Comparison of ENCODE assay signal across 21 cellular contexts in the genomic region with DNA sequence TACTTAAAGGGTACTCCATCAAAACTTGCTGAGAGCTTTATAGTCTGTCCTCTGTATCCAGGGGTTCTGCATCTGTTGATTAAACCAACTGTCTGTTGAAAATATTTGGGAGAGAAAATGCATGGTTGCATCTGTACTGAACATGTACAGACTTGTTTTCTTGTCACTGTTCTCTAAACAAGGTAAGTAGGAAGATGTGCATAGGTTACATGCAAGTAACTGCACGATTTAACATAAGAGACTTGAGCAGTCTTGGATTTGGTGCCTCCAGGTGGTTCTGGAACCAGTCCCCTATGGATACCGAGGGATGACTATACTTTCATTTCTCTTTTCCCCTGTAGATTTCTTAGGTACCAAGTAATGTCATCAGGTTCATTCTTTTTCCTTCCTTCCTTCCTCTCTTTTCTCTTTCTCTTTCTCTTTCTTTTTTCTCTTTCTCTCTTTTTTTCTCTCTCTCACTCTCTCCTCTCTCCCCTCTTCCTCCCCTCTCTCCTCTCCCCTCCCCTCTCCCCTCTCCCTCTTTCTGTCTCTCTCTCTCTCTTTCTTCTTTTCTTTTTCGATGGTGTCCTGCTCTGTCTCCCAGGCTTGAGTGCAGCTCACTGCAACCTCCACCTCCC. TPM values are rescaled to one million over a fixed set of nuclear protein-coding genes. Genes with fewer than 3 reads are reported as not detected.
DNase-seq lines count a peak whose midpoint lies in the region; ATAC-seq and TF ChIP-seq lines count a peak whose summit lies in the region.
"Had no signal": no experiment of that assay in that cellular context is flagged by ENCODE, and none has a peak within 500 bp of the region (broad histone marks: within the 10 kb centered on the region; RNA-seq: fewer than 3 reads in every experiment).

No MANE protein-coding gene starts in this region.

- H3K4me1 Mint-ChIP-seq in activated T-cell treated with anti-CD3 and anti-CD28 coated beads, Interleukin-2, amount 50 U/mL, for 72 hours (ENCODE audit: low read depth) = peaks cover 35% of the 10 kb centered on the region
- H3K4me1 Mint-ChIP-seq in activated T-cell treated with anti-CD3 and anti-CD28 coated beads, Interleukin-2, amount 50 U/mL, for 4 hours (ENCODE audit: low read depth) = peaks cover 17% of the 10 kb centered on the region
- H3K4me1 Mint-ChIP-seq in endodermal cell = peaks cover 19% of the 10 kb centered on the region

- peaks cover 66% of the 10 kb centered on the region for H3K79me2 ChIP-seq in smooth muscle cell (ENCODE audit: low read depth)
- peaks cover 36% of the 10 kb centered on the region for H3K79me2 ChIP-seq in PC-9 (ENCODE audit: low read depth)

- POLR2A ChIA-PET in RWPE1 (lab: Yijun Ruan, JAX; ENCODE audit: low non-redundant PET) (no interaction called here), PC-9 (lab: Charles Lee; ENCODE audit: unreplicated experiment) (no interaction called here)

- no peaks in the 10 kb centered on the region for H3K9me3 Mint-ChIP-seq in activated T-cell treated with anti-CD3 and anti-CD28 coated beads, Interleukin-2, amount 50 U/mL, for 72 hours
- H3K9me3 Mint-ChIP-seq in activated T-cell treated with anti-CD3 and anti-CD28 coated beads, Interleukin-2, amount 50 U/mL, for 4 hours = no peaks in the 10 kb centered on the region
- H3K9me3 Mint-ChIP-seq in endodermal cell = peaks cover 3% of the 10 kb centered on the region
- H3K9me3 Mint-ChIP-seq: dendritic cell treated with granulocyte-macrophage colony-stimulating factor and Interleukin-4, amounts not matched to agents 40 ng/mL and 50 ng/mL, for 4 days had no signal

- DNase-seq in activated T-cell treated with anti-CD3 and anti-CD28 coated beads, Interleukin-2, amount 50 U/mL, for 72 hours = no peak
- DNase-seq in activated T-cell treated with anti-CD3 and anti-CD28 coated beads, Interleukin-2, amount 50 U/mL, for 4 hours = no peak
- peak; percentile 8 for DNase-seq in RWPE1 (ENCODE audit: low spot score)
- peak; percentile 57 for DNase-seq in epithelial cell of esophagus (ENCODE audit: low read depth)
- no peak for DNase-seq in smooth muscle cell (lab: John Stamatoyannopoulos, UW; ENCODE audit: unreplicated experiment)
- DNase-seq in endodermal cell = no peak
- no peak for DNase-seq in PC-9
- DNase-seq: activated CD4-positive, alpha-beta T cell treated with anti-CD3 and anti-CD28 coated beads, Interleukin-2, amount 50 U/mL, for 1 hour; anterior cingulate cortex; caudate nucleus; DMS79; heart left ventricle; Karpas-422; left colon; mesenchymal stem cell; NCI-H1694 treated with DMSO at 0.1 percent for 48 hours; NCI-H524 treated with DMSO at 0.1 percent for 48 hours; stimulated activated CD4-positive, alpha-beta T cell treated with anti-CD3 and anti-CD28 coated beads, Interleukin-1b, Interleukin-23, amount 100 ng/mL, for 48 hours had no signal

- H3F3A ChIP-seq in smooth muscle cell (ENCODE audit: low read depth) (no peaks in the 10 kb centered on the region), PC-9 (ENCODE audit: insufficient read depth, low read depth) (no peaks in the 10 kb centered on the region)

- H3K9me2 ChIP-seq in PC-9 (ENCODE audit: insufficient read depth) = no peaks in the 10 kb centered on the region

- no peak overlapping the region for H2AFZ ChIP-seq in smooth muscle cell (ENCODE audit: low read depth)
- no peak overlapping the region for H2AFZ ChIP-seq in PC-9

- no peaks in the 10 kb centered on the region for H3K27me3 Mint-ChIP-seq in activated T-cell treated with anti-CD3 and anti-CD28 coated beads, Interleukin-2, amount 50 U/mL, for 72 hours (ENCODE audit: low read depth)
- H3K27me3 Mint-ChIP-seq in activated T-cell treated with anti-CD3 and anti-CD28 coated beads, Interleukin-2, amount 50 U/mL, for 4 hours (ENCODE audit: low read depth) = no peaks in the 10 kb centered on the region
- no peaks in the 10 kb centered on the region for H3K27me3 Mint-ChIP-seq in endodermal cell (ENCODE audit: insufficient read depth)
- H3K27me3 Mint-ChIP-seq: dendritic cell treated with granulocyte-macrophage colony-stimulating factor and Interleukin-4, amounts not matched to agents 40 ng/mL and 50 ng/mL, for 4 days had no signal

- H3K9me3 ChIP-seq in smooth muscle cell (replicated peaks; ENCODE audit: low read depth) (no peaks in the 10 kb centered on the region), endodermal cell (ENCODE audit: control insufficient read depth, low read length) (no peaks in the 10 kb centered on the region), PC-9 (ENCODE audit: insufficient read depth, low read depth) (no peaks in the 10 kb centered on the region)
- H3K9me3 ChIP-seq: HAP-1, heart left ventricle had no signal

- H3K4me3 ChIP-seq in epithelial cell of esophagus (ENCODE audit: low read length) (no peak overlapping the region), smooth muscle cell (no peak overlapping the region), endodermal cell (ENCODE audit: low read length) (no peak overlapping the region), PC-9 (no peak overlapping the region)
- H3K4me3 ChIP-seq: HAP-1, heart left ventricle had no signal

- WGBS in smooth muscle cell (ENCODE audit: low lambda C conversion rate) = 84% methylated on average over 2 of the region's 3 CpGs
- WGBS in endodermal cell (ENCODE audit: insufficient coverage in 1 of 2, insufficient read length in 1 of 2), 2 experiments = 96 to 100% methylated on average over 2 to 3 of the region's 3 CpGs

- TF ChIP-seq CTCF in RWPE1 (conservative IDR thresholded peaks at IDR 0.05; ENCODE audit: low read depth) (no peak), epithelial cell of esophagus (IDR thresholded peaks at IDR 0.05; ENCODE audit: insufficient read depth, low read depth, low read length, missing control alignments) (no peak), smooth muscle cell (IDR thresholded peaks at IDR 0.05; ENCODE audit: borderline replicate concordance, insufficient read depth, poor library complexity, severe bottlenecking) (no peak), endodermal cell (conservative IDR thresholded peaks at IDR 0.05) (no peak), PC-9 (conservative IDR thresholded peaks at IDR 0.05) (no peak)

- intact Hi-C loops in PC-9 (cut with micrococcal nuclease; ENCODE audit: unreplicated experiment) = no loop called here

- CTCF ChIA-PET in RWPE1 (lab: Yijun Ruan, JAX) (no interaction called here), PC-9 (lab: Charles Lee) (no interaction called here)

- H3K4me3 Mint-ChIP-seq in activated T-cell treated with anti-CD3 and anti-CD28 coated beads, Interleukin-2, amount 50 U/mL, for 72 hours = no peak overlapping the region
- no peak overlapping the region for H3K4me3 Mint-ChIP-seq in activated T-cell treated with anti-CD3 and anti-CD28 coated beads, Interleukin-2, amount 50 U/mL, for 4 hours
- no peak overlapping the region for H3K4me3 Mint-ChIP-seq in endodermal cell
- H3K4me3 Mint-ChIP-seq: dendritic cell treated with granulocyte-macrophage colony-stimulating factor and Interleukin-4, amounts not matched to agents 40 ng/mL and 50 ng/mL, for 4 days had no signal

- H3K4me2 ChIP-seq in smooth muscle cell = no peak overlapping the region
- H3K4me2 ChIP-seq in PC-9 = no peak overlapping the region

- H3K4me1 ChIP-seq in smooth muscle cell (ENCODE audit: low read depth) = no peaks in the 10 kb centered on the region
- H3K4me1 ChIP-seq in endodermal cell (ENCODE audit: control insufficient read depth, insufficient read depth, low read length) = no peaks in the 10 kb centered on the region
- no peaks in the 10 kb centered on the region for H3K4me1 ChIP-seq in PC-9 (replicated peaks; ENCODE audit: insufficient read depth)
- H3K4me1 ChIP-seq: HAP-1, heart left ventricle had no signal

- peak overlapping the region; percentile 59 for H3K27ac Mint-ChIP-seq in activated T-cell treated with anti-CD3 and anti-CD28 coated beads, Interleukin-2, amount 50 U/mL, for 72 hours
- no peak overlapping the region for H3K27ac Mint-ChIP-seq in endodermal cell
- H3K27ac Mint-ChIP-seq: dendritic cell treated with granulocyte-macrophage colony-stimulating factor and Interleukin-4, amounts not matched to agents 40 ng/mL and 50 ng/mL, for 4 days had no signal

- peaks cover 15 to 30% of the 10 kb centered on the region in 2 donors for H3K36me3 Mint-ChIP-seq in activated T-cell treated with anti-CD3 and anti-CD28 coated beads, Interleukin-2, amount 50 U/mL, for 72 hours (ENCODE audit: insufficient read depth in 2 of 2)
- peaks cover 43% of the 10 kb centered on the region for H3K36me3 Mint-ChIP-seq in activated T-cell treated with anti-CD3 and anti-CD28 coated beads, Interleukin-2, amount 50 U/mL, for 4 hours (ENCODE audit: insufficient read depth)
- peaks cover 73% of the 10 kb centered on the region for H3K36me3 Mint-ChIP-seq in endodermal cell (ENCODE audit: low read depth)

- no TSS peak for BruUV-seq in PC-9 (replicated peaks; lab: Mats Ljungman, UMichigan)

- H3K27ac ChIP-seq in RWPE1 = peak overlapping the region; percentile 60
- peak overlapping the region; percentile 31 for H3K27ac ChIP-seq in smooth muscle cell (ENCODE audit: low read depth)
- H3K27ac ChIP-seq in endodermal cell (ENCODE audit: low read depth, low read length) = no peak overlapping the region
- no peak overlapping the region for H3K27ac ChIP-seq in PC-9
- H3K27ac ChIP-seq: heart left ventricle had no signal

- no peak for ATAC-seq in activated T-cell treated with anti-CD3 and anti-CD28 coated beads, Interleukin-2, amount 50 U/mL, for 72 hours (replicated peaks in 1 of 2)
- no peak for ATAC-seq in activated T-cell treated with anti-CD3 and anti-CD28 coated beads, Interleukin-2, amount 50 U/mL, for 4 hours
- no peak for ATAC-seq in GM21723 (IDR thresholded peaks at IDR 0.05; ENCODE audit: unreplicated experiment)
- ATAC-seq: heart left ventricle, left colon had no signal

- peaks cover 10% of the 10 kb centered on the region for H3K36me3 ChIP-seq in smooth muscle cell (ENCODE audit: low read depth)
- peaks cover 65% of the 10 kb centered on the region for H3K36me3 ChIP-seq in endodermal cell (ENCODE audit: control insufficient read depth, insufficient read depth, low read length)
- H3K36me3 ChIP-seq in PC-9 (ENCODE audit: low read depth) = peaks cover 31% of the 10 kb centered on the region

- H3K27me3 ChIP-seq in smooth muscle cell (ENCODE audit: low read depth) = no peaks in the 10 kb centered on the region
- H3K27me3 ChIP-seq in endodermal cell (ENCODE audit: control insufficient read depth, insufficient read depth, low read length, poor library complexity, severe bottlenecking) = no peaks in the 10 kb centered on the region
- H3K27me3 ChIP-seq in PC-9 (ENCODE audit: insufficient read depth, low read depth) = no peaks in the 10 kb centered on the region
- H3K27me3 ChIP-seq: heart left ventricle had no signal

- H3K9ac ChIP-seq in smooth muscle cell (ENCODE audit: low read depth) = no peak overlapping the region
- H3K9ac ChIP-seq in endodermal cell (ENCODE audit: extremely low read depth, low read length, poor library complexity, severe bottlenecking) = no peak overlapping the region

- H4K20me1 ChIP-seq in smooth muscle cell (ENCODE audit: low read depth) (peaks cover 37% of the 10 kb centered on the region), PC-9 (ENCODE audit: insufficient read depth) (peaks cover 30% of the 10 kb centered on the region)

RNA-seq across cellular contexts. Expression of a gene that starts 23.2 kb away (rescaled TPM):
- 10 to 100 TPM; 25.1 to 33.4 TPM for total RNA-seq in activated T-cell treated with anti-CD3 and anti-CD28 coated beads, Interleukin-2, amount 50 U/mL, for 72 hours
- total RNA-seq in activated T-cell treated with anti-CD3 and anti-CD28 coated beads, Interleukin-2, amount 50 U/mL, for 4 hours = 10 to 100 TPM; 23.3 to 26.3 (median 25.2) TPM
- 24.2 and 28.3 TPM in 2 replicates for total RNA-seq in smooth muscle cell
- 9.1 and 11.0 TPM in 2 replicates for polyA plus RNA-seq in smooth muscle cell
- 10 to 100 TPM; 38.4 to 51.0 TPM for total RNA-seq in endodermal cell
- 32.2 TPM for polyA plus RNA-seq in endodermal cell (2013, experiment 1 of 2)
- polyA plus RNA-seq in endodermal cell (2013, experiment 2 of 2) = 34.7 TPM
- total RNA-seq in PC-9 (2021) = 12.6 and 13.8 TPM in 2 replicates

Comparison
In these comparisons a context has a peak if more than half of its experiments do, and no peak if none do; other contexts are left out.
1. DNase-seq: peak in RWPE1 (single experiment) and epithelial cell of esophagus (single experiment); none in activated T-cell treated with anti-CD3 and anti-CD28 coated beads, Interleukin-2, amount 50 U/mL, for 72 hours (0 of 2), activated T-cell treated with anti-CD3 and anti-CD28 coated beads, Interleukin-2, amount 50 U/mL, for 4 hours (single experiment), smooth muscle cell (single experiment), endodermal cell (single experiment) and PC-9 (0 of 2).
2. H3K27ac ChIP-seq: peak in RWPE1 (single experiment) and smooth muscle cell (single experiment); none in endodermal cell (single experiment) and PC-9 (single experiment).